Comparison of ENCODE assay signal across 8 cellular contexts in the genomic region with DNA sequence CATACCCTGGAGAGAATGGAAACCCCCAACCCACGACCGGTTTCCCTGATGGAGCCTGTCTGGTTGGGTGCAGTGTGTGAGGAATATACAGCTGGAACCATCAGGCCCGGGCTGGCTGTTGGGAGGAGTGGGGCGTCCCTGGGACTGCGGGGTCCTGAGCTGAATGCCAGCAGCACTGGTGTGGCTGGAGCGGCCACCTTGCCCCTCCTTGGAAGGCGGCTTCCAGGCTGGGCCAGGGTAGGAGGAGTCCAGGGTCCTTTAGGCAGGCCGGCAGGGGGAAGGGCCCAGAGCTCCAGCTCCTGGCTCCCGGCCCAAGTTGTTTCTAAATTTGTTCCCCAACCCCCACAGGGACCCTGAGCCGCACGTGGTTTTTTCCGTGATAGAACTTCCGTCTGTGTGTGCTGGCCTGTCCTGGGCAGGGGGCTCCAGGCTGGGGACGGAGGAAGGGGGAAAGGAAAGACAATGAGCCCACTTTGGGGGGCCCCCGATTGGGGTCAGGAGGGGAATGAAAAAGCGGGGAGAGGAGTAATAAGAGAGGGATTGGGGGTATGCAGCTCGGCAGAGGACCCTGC. TPM values are rescaled to one million over a fixed set of nuclear protein-coding genes. Genes with fewer than 3 reads are reported as not detected.
DNase-seq lines count a peak whose midpoint lies in the region; ATAC-seq and TF ChIP-seq lines count a peak whose summit lies in the region.

No MANE protein-coding gene starts in this region.

- peak overlapping the region; percentile 86 for H3K4me3 ChIP-seq in thoracic aorta

- no peak for TF ChIP-seq CTCF in thoracic aorta (IDR thresholded peaks at IDR 0.05)

- H3K27me3 ChIP-seq in thoracic aorta (replicated peaks; ENCODE audit: insufficient read depth), result no peaks in the 10 kb centered on the region

- DNase-seq in ELR (ENCODE audit: low read depth) (peak; percentile 51), NCI-H2171 treated with DMSO at 0.1 percent for 48 hours (lab: John Stamatoyannopoulos, UW) (peak; percentile 70), caudate nucleus (lab: John Stamatoyannopoulos, UW) (peak in 2 of 61 donors; percentile 10 to 31), left kidney (ENCODE audit: low read depth, low spot score) (peak; percentile 75), thoracic aorta (ENCODE audit: low spot score) (no peak), DMS153 (lab: John Stamatoyannopoulos, UW) (no peak), SW480 (ENCODE audit: low spot score) (no peak)

- H3K9me3 ChIP-seq in thoracic aorta, result no peaks in the 10 kb centered on the region

- ATAC-seq in thoracic aorta (ENCODE audit: insufficient number of reproducible peaks, low FRiP score, low read depth) (peak; percentile 64), GM21367 (IDR thresholded peaks at IDR 0.05; ENCODE audit: unreplicated experiment) (no peak)

- peaks cover 14 to 27% of the 10 kb centered on the region in 2 donors for H3K4me1 ChIP-seq in thoracic aorta (ENCODE audit: control insufficient read depth in 1 of 2, low read depth in 2 of 2)

- peaks cover 17% of the 10 kb centered on the region for H3K36me3 ChIP-seq in thoracic aorta

- H3K27ac ChIP-seq in caudate nucleus (ENCODE audit: low read depth, low read length) (peak overlapping the region; percentile 76), thoracic aorta (peak overlapping the region; percentile 80 to 86)

RNA-seq across cellular contexts. Expression of a gene that starts 0.7 kb away (rescaled TPM):
- total RNA-seq in thoracic aorta, result 10 to 100 TPM; 26.4 to 43.5 TPM

RNA-seq across cellular contexts. Expression of a gene that starts 21.7 kb away (rescaled TPM):
- 10 to 100 TPM; 37.2 to 40.6 TPM for total RNA-seq in thoracic aorta

RNA-seq across cellular contexts. Expression of a gene that starts 25.2 kb away (rescaled TPM):
- 10 to 100 TPM in 1 of 2 donors, 1 to 10 TPM in 1; 8.5 to 16.9 TPM for total RNA-seq in thoracic aorta

RNA-seq across cellular contexts. Expression of a gene that starts 25.8 kb away (rescaled TPM):
- total RNA-seq in thoracic aorta, result not detected

RNA-seq across cellular contexts. Expression of a gene that starts 35.8 kb away (rescaled TPM):
- 100 to 1,000 TPM; 172 to 193 TPM for total RNA-seq in thoracic aorta

Comparison
In these comparisons a context has a peak if more than half of its experiments do, and no peak if none do; other contexts are left out.
1. DNase-seq: peak in ELR (single experiment), NCI-H2171 treated with DMSO at 0.1 percent for 48 hours (single experiment) and left kidney (single experiment); none in thoracic aorta (single experiment), DMS153 (single experiment) and SW480 (single experiment).